ENCODE assay signal across 10 cellular contexts in genomic region chr22:24494535-24495364, GRCh38. TPM values are rescaled to one million over a fixed set of nuclear protein-coding genes. Genes with fewer than 3 reads are reported as not detected.
DNase-seq lines count a peak whose midpoint lies in the region; ATAC-seq and TF ChIP-seq lines count a peak whose summit lies in the region.
"Had no signal": no experiment of that assay in that cellular context is flagged by ENCODE, and none has a peak within 500 bp of the region (broad histone marks: within the 10 kb centered on the region; RNA-seq: fewer than 3 reads in every experiment).

UPB1 (plus strand) TSS chr22:24495332; CDS start chr22:24495404, 72 bp downstream.

- no peak within 1 kb of the TSS for H3K4me3 Mint-ChIP-seq in glutamatergic neuron (ENCODE audit: unreplicated experiment)
- H3K4me3 Mint-ChIP-seq: activated B cell treated with CpG ODN at 0.5 μM for 24 hours had no signal

- no peak within 1 kb of the TSS for H3K23ac ChIP-seq in IMR-90 (ENCODE audit: low read depth, low read length)
- H3K23ac ChIP-seq in mesenchymal stem cell (ENCODE audit: low read length in 2 of 2): peak within 1 kb of the TSS in 1 of 2 experiments; percentile 32

- peaks cover 50% of the 10 kb centered on the region for H3K27me3 ChIP-seq in IMR-90 (ENCODE audit: control insufficient read depth, insufficient read depth, low read length)
- peaks cover 27 to 39% of the 10 kb centered on the region in 2 experiments for H3K27me3 ChIP-seq in mesenchymal stem cell (ENCODE audit: control insufficient read depth in 1 of 2, insufficient read depth in 1 of 2, low read length in 2 of 2)
- peaks cover 5% of the 10 kb centered on the region for H3K27me3 ChIP-seq in thoracic aorta (replicated peaks; ENCODE audit: insufficient read depth)

- H2BK5ac ChIP-seq in IMR-90 (ENCODE audit: low read depth, low read length, poor library complexity, severe bottlenecking): no peak within 1 kb of the TSS
- no peak within 1 kb of the TSS for H2BK5ac ChIP-seq in mesenchymal stem cell (ENCODE audit: low read depth, low read length, poor library complexity, severe bottlenecking)

- dilution Hi-C loops in IMR-90 (cut with HindIII; ENCODE audit: low sequenced_read_pairs, unreplicated experiment): no loop called here

- H3K27ac ChIP-seq in IMR-90 (ENCODE audit: insufficient read depth, low read length): no peak within 1 kb of the TSS
- no peak within 1 kb of the TSS for H3K27ac ChIP-seq in mesenchymal stem cell (ENCODE audit: low read length, poor library complexity, severe bottlenecking)
- no peak within 1 kb of the TSS for H3K27ac ChIP-seq in thoracic aorta

- no peak within 1 kb of the TSS for H2AK5ac ChIP-seq in IMR-90 (ENCODE audit: low read depth, low read length)
- no peak within 1 kb of the TSS for H2AK5ac ChIP-seq in mesenchymal stem cell (ENCODE audit: low read length, severe bottlenecking)

- peak within 1 kb of the TSS; percentile 78 for H2AFZ ChIP-seq in IMR-90 (replicated peaks; ENCODE audit: low read length, poor library complexity)
- H2AFZ ChIP-seq in mesenchymal stem cell (ENCODE audit: low read depth, low read length): no peak within 1 kb of the TSS

- H4K8ac ChIP-seq in IMR-90 (ENCODE audit: low read depth in 2 of 2, low read length in 2 of 2) (no peak within 1 kb of the TSS), mesenchymal stem cell (ENCODE audit: low read length) (no peak within 1 kb of the TSS)

- H2BK20ac ChIP-seq in IMR-90 (ENCODE audit: low read depth, low read length): no peak within 1 kb of the TSS

- no peak within 1 kb of the TSS for H2BK12ac ChIP-seq in mesenchymal stem cell (ENCODE audit: low read length in 2 of 2)

- H2AK9ac ChIP-seq in IMR-90 (replicated peaks; ENCODE audit: low read depth, low read length, poor library complexity): no peak within 1 kb of the TSS

- intact Hi-C loops in IMR-90 (cut with micrococcal nuclease): no loop called here

- H3K36me3 ChIP-seq in IMR-90 (ENCODE audit: control insufficient read depth, insufficient read depth, low read length) (no peaks in the 10 kb centered on the region), mesenchymal stem cell (ENCODE audit: control insufficient read depth in 1 of 2, insufficient read depth in 2 of 2, low read depth in 1 of 2, low read length in 2 of 2) (no peaks in the 10 kb centered on the region), thoracic aorta (no peaks in the 10 kb centered on the region)

- CTCF ChIA-PET in IMR-90 (lab: Yijun Ruan, JAX): no interaction called here

- H3K9me3 Mint-ChIP-seq in glutamatergic neuron (ENCODE audit: unreplicated experiment): no peaks in the 10 kb centered on the region
- H3K9me3 Mint-ChIP-seq: activated B cell treated with CpG ODN at 0.5 μM for 24 hours had no signal

- WGBS in IMR-90 (ENCODE audit: extremely low coverage in 2 of 2, insufficient read length in 1 of 2), 2 experiments: 33% methylated on average over 17 of the region's 76 CpGs; no CpG with 5 or more reads in 1 of the 2 experiments
- 41% methylated on average over 73 of the region's 76 CpGs for WGBS in mesenchymal stem cell

- ATAC-seq in IMR-90 (ENCODE audit: low read depth) (no peak), thoracic aorta (ENCODE audit: insufficient number of reproducible peaks, low FRiP score, low read depth) (no peak)

- no peak within 1 kb of the TSS for H4K91ac ChIP-seq in IMR-90 (ENCODE audit: insufficient read depth, low read depth, low read length)
- H4K91ac ChIP-seq in mesenchymal stem cell (ENCODE audit: low read length): no peak within 1 kb of the TSS

- H3K4me3 ChIP-seq in IMR-90 (ENCODE audit: insufficient read depth, low read depth, low read length): no peak within 1 kb of the TSS
- peak within 1 kb of the TSS; percentile 5 to 27 for H3K4me3 ChIP-seq in foreskin fibroblast (ENCODE audit: low read depth in 1 of 2, low read length in 2 of 2)
- peak within 1 kb of the TSS; percentile 25 to 66 for H3K4me3 ChIP-seq in mesenchymal stem cell (ENCODE audit: insufficient read depth in 1 of 2, low read depth in 1 of 2, low read length in 2 of 2)
- H3K4me3 ChIP-seq in thoracic aorta: peak within 1 kb of the TSS; percentile 53

- peaks cover 10% of the 10 kb centered on the region for H3K4me1 Mint-ChIP-seq in glutamatergic neuron (ENCODE audit: low read depth, unreplicated experiment)
- H3K4me1 Mint-ChIP-seq: activated B cell treated with CpG ODN at 0.5 μM for 24 hours had no signal

- peaks cover 6% of the 10 kb centered on the region for H3K36me3 Mint-ChIP-seq in glutamatergic neuron (ENCODE audit: unreplicated experiment)

- in situ Hi-C loops in IMR-90 (cut with MboI; ENCODE audit: low sequenced_read_pairs): no loop called here

- no peaks in the 10 kb centered on the region for H3K79me1 ChIP-seq in IMR-90 (ENCODE audit: low read depth in 1 of 2, low read length in 2 of 2)
- H3K79me1 ChIP-seq in mesenchymal stem cell (replicated peaks; ENCODE audit: low read length, poor library complexity, severe bottlenecking): no peaks in the 10 kb centered on the region

- no peak within 1 kb of the TSS for H3K9ac ChIP-seq in IMR-90 (ENCODE audit: low read depth, low read length)
- H3K9ac ChIP-seq in mesenchymal stem cell (ENCODE audit: low read length): peak within 1 kb of the TSS; percentile 36

- H3K14ac ChIP-seq in IMR-90 (replicated peaks; ENCODE audit: low read depth, low read length) (no peak within 1 kb of the TSS), mesenchymal stem cell (ENCODE audit: low read length in 2 of 2) (no peak within 1 kb of the TSS)

- DNase-seq in IMR-90 (no peak), foreskin fibroblast (no peak), mesenchymal stem cell (no peak), thoracic aorta (ENCODE audit: low spot score) (no peak), cerebellar nuclear complex (lab: John Stamatoyannopoulos, UW) (no peak), glutamatergic neuron (no peak), NCI-H345 treated with DMSO at 0.1 percent for 48 hours (lab: John Stamatoyannopoulos, UW; ENCODE audit: unreplicated experiment) (no peak)
- no peak for DNase-seq in activated CD4-positive, alpha-beta T cell treated with anti-CD3 and anti-CD28 coated beads, Interleukin-2, amount 50 U/mL, for 48 hours
- DNase-seq: activated B cell treated with CpG ODN at 0.5 μM for 24 hours, NCI-H82 had no signal

- TF ChIP-seq RAD21 in IMR-90 (IDR thresholded peaks at IDR 0.05; ENCODE audit: low read length): no peak

- POLR2A ChIA-PET in IMR-90 (lab: Charles Lee; ENCODE audit: unreplicated experiment): no interaction called here

- no peak within 1 kb of the TSS for H3K4ac ChIP-seq in IMR-90 (ENCODE audit: low read depth, low read length)
- no peak within 1 kb of the TSS for H3K4ac ChIP-seq in mesenchymal stem cell (ENCODE audit: low read depth in 1 of 2, low read length in 2 of 2)

- H2BK120ac ChIP-seq in IMR-90 (ENCODE audit: low read depth, low read length) (no peak within 1 kb of the TSS), mesenchymal stem cell (ENCODE audit: low read depth, low read length) (no peak within 1 kb of the TSS)

- H2BK15ac ChIP-seq in IMR-90 (ENCODE audit: low read depth, low read length): no peak within 1 kb of the TSS
- no peak within 1 kb of the TSS for H2BK15ac ChIP-seq in mesenchymal stem cell (ENCODE audit: low read depth, poor library complexity, severe bottlenecking)

- H3K4me2 ChIP-seq in IMR-90 (ENCODE audit: low read depth, low read length) (peak within 1 kb of the TSS; percentile 53; the same call in 1 of the 2 replicates), mesenchymal stem cell (ENCODE audit: low read length, poor library complexity, severe bottlenecking) (peak within 1 kb of the TSS; percentile 41)

- no peaks in the 10 kb centered on the region for H4K20me1 ChIP-seq in IMR-90 (ENCODE audit: insufficient read depth, low read length)

- H3K27me3 Mint-ChIP-seq in glutamatergic neuron (ENCODE audit: unreplicated experiment): peaks cover 11% of the 10 kb centered on the region

- H3K9me3 ChIP-seq in IMR-90 (ENCODE audit: control insufficient read depth, insufficient read depth, low read length): peaks cover 2% of the 10 kb centered on the region; the same call in 1 of the 2 replicates
- H3K9me3 ChIP-seq in mesenchymal stem cell (ENCODE audit: control insufficient read depth, low read length): no peaks in the 10 kb centered on the region
- no peaks in the 10 kb centered on the region for H3K9me3 ChIP-seq in thoracic aorta

- no peak within 1 kb of the TSS for H4K5ac ChIP-seq in IMR-90 (ENCODE audit: low read depth, low read length)

- H3K27ac Mint-ChIP-seq in glutamatergic neuron (ENCODE audit: unreplicated experiment): no peak within 1 kb of the TSS
- H3K27ac Mint-ChIP-seq: activated B cell treated with CpG ODN at 0.5 μM for 24 hours had no signal

- H3K9me1 ChIP-seq in IMR-90 (ENCODE audit: insufficient read depth, low read length): no peaks in the 10 kb centered on the region

- H3K4me1 ChIP-seq in IMR-90 (ENCODE audit: control insufficient read depth, insufficient read depth, low read length) (peaks cover 3% of the 10 kb centered on the region; the same call in 1 of the 2 replicates), mesenchymal stem cell (ENCODE audit: control insufficient read depth, insufficient read depth, low read depth, low read length) (peaks cover 13% of the 10 kb centered on the region), thoracic aorta (ENCODE audit: control insufficient read depth in 1 of 2, low read depth in 2 of 2) (peaks cover 0 to 10% of the 10 kb centered on the region in 2 donors)

- H3K56ac ChIP-seq in IMR-90 (ENCODE audit: extremely low read depth, insufficient read depth, low read length): no peak within 1 kb of the TSS

- H3K18ac ChIP-seq in IMR-90 (ENCODE audit: low read depth, low read length) (no peak within 1 kb of the TSS), mesenchymal stem cell (ENCODE audit: low read depth in 1 of 2, low read length in 2 of 2) (peak within 1 kb of the TSS in 1 of 2 experiments; percentile 46)

- TF ChIP-seq CTCF in IMR-90 (conservative IDR thresholded peaks at IDR 0.05; ENCODE audit: low read depth, low read length) (no peak), foreskin fibroblast (IDR thresholded peaks at IDR 0.05; ENCODE audit: low read depth, low read length) (no peak), thoracic aorta (IDR thresholded peaks at IDR 0.05) (no peak), glutamatergic neuron (IDR thresholded peaks at IDR 0.05; ENCODE audit: partially characterized antibody, unreplicated experiment) (no peak)

- TF ChIP-seq POLR2A in IMR-90 (IDR thresholded peaks at IDR 0.05; ENCODE audit: low read depth, low read length): no peak

- BruUV-seq in IMR-90 (replicated peaks; lab: Mats Ljungman, UMichigan): no TSS peak

TF ChIP-seq in IMR-90, 13 proteins besides CTCF, POLR2A, EP300 and RAD21 (continues in another document):
- no peak for TF ChIP-seq MAZ (IDR thresholded peaks at IDR 0.05; ENCODE audit: borderline replicate concordance, low read depth, low read length)
- TF ChIP-seq CHD1 (IDR thresholded peaks at IDR 0.05; ENCODE audit: low read depth, low read length): no peak

RNA-seq across cellular contexts. Expression of gene UPB1, which starts in this region (rescaled TPM):
- total RNA-seq in IMR-90 (2012; rRNA removed) (under 0.01 TPM in 2 replicates), thoracic aorta (1 to 10 TPM; 1.5 to 2.7 TPM), glutamatergic neuron (ENCODE audit: unreplicated experiment) (0.37 TPM)
- 0.02 and 0.03 TPM in 2 replicates for polyA plus RNA-seq in IMR-90 (2012; rRNA removed)
- 0.04 TPM in 1 of 2 replicates, not detected in the other for polyA plus RNA-seq in IMR-90 (2012; cell fraction: cytosol; rRNA removed)
- 0.34 and 0.37 TPM in 2 replicates for polyA plus RNA-seq in IMR-90 (2012; cell fraction: nucleus; rRNA removed; ENCODE audit: low replicate concordance)
- 0.06 TPM for polyA plus RNA-seq in mesenchymal stem cell (2013, experiment 1 of 2)
- 0.04 TPM for polyA plus RNA-seq in mesenchymal stem cell (2013, experiment 2 of 2)
